Comparison of ENCODE assay signal across 2 cellular contexts in genomic region chr6:43877463-43878126, GRCh38.
A peak's percentile ranks its signal among the peaks of the same experiment; 100 is the strongest.
TF ChIP-seq lines count a peak whose summit lies in the region.

No MANE protein-coding gene starts in this region.

TF ChIP-seq in HEK293, 187 proteins besides CTCF, POLR2A, EP300 and RAD21:
- TF ChIP-seq PRDM6 (tag by site-specific recombination; IDR thresholded peaks at IDR 0.05) (no peak), ZNF510 (tag by site-specific recombination; IDR thresholded peaks at IDR 0.05; ENCODE audit: insufficient replicate concordance) (no peak), ZNF155 (tag by site-specific recombination; IDR thresholded peaks at IDR 0.05) (no peak), BCL11B (tag by site-specific recombination; IDR thresholded peaks at IDR 0.05; ENCODE audit: low read depth) (no peak), PRDM10 (tag by site-specific recombination; IDR thresholded peaks at IDR 0.05) (peak; percentile 87), ZNF664 (tag by site-specific recombination; IDR thresholded peaks at IDR 0.05) (peak; percentile 98), ZBTB8A (tag by site-specific recombination; IDR thresholded peaks at IDR 0.05) (peak; percentile 54; the same call in 1 of the 2 replicates), ZNF341 (tag by site-specific recombination; IDR thresholded peaks at IDR 0.05; ENCODE audit: low read depth) (peak; percentile 65), GLI2 (tag by site-specific recombination; IDR thresholded peaks at IDR 0.05; ENCODE audit: borderline replicate concordance, low read depth) (no peak)
- TF ChIP-seq, protein P1, sequence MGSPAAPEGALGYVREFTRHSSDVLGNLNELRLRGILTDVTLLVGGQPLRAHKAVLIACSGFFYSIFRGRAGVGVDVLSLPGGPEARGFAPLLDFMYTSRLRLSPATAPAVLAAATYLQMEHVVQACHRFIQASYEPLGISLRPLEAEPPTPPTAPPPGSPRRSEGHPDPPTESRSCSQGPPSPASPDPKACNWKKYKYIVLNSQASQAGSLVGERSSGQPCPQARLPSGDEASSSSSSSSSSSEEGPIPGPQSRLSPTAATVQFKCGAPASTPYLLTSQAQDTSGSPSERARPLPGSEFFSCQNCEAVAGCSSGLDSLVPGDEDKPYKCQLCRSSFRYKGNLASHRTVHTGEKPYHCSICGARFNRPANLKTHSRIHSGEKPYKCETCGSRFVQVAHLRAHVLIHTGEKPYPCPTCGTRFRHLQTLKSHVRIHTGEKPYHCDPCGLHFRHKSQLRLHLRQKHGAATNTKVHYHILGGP (tag by site-specific recombination; IDR thresholded peaks at IDR 0.05) = no peak

TF ChIP-seq in H1, 55 proteins besides CTCF, POLR2A, EP300 and RAD21:
- TF ChIP-seq SP4 (IDR thresholded peaks at IDR 0.05; ENCODE audit: low read length) (no peak), TAF7 (optimal IDR thresholded peaks at IDR 0.05; ENCODE audit: borderline replicate concordance, low read depth, low read length) (no peak), SIX5 (IDR thresholded peaks at IDR 0.05; ENCODE audit: low read depth, low read length) (no peak), GTF2F1 (IDR thresholded peaks at IDR 0.05; ENCODE audit: borderline replicate concordance, low read depth, low read length) (no peak), RXRA (IDR thresholded peaks at IDR 0.05; ENCODE audit: insufficient read depth, low read depth, low read length) (no peak), SAP30 (IDR thresholded peaks at IDR 0.05; ENCODE audit: insufficient read depth, insufficient replicate concordance, low read length) (no peak), CREB1 (IDR thresholded peaks at IDR 0.05) (no peak), GABPA (IDR thresholded peaks at IDR 0.05; ENCODE audit: borderline replicate concordance, insufficient read depth, low read length) (no peak), EZH2 (IDR thresholded peaks at IDR 0.05; ENCODE audit: low read depth, low read length, severe bottlenecking) (no peak), MAX (IDR thresholded peaks at IDR 0.05) (no peak), SUZ12 (IDR thresholded peaks at IDR 0.05; ENCODE audit: low read length) (no peak), BCL11A (IDR thresholded peaks at IDR 0.05; ENCODE audit: low read depth in 2 of 2, low read length in 2 of 2) (no peak), RBBP5 (IDR thresholded peaks at IDR 0.05; ENCODE audit: borderline replicate concordance, low read depth, low read length) (no peak), CHD2 (IDR thresholded peaks at IDR 0.05; ENCODE audit: low read length) (no peak), JUND (IDR thresholded peaks at IDR 0.05; ENCODE audit: low read length) (no peak), TBP (IDR thresholded peaks at IDR 0.05; ENCODE audit: low read depth, low read length) (no peak), NRF1 (IDR thresholded peaks at IDR 0.05; ENCODE audit: low read depth, low read length) (no peak), FOSL1 (IDR thresholded peaks at IDR 0.05; ENCODE audit: insufficient read depth, low read depth, low read length) (no peak), KDM4A (IDR thresholded peaks at IDR 0.05; ENCODE audit: low read depth, low read length, severe bottlenecking) (no peak), TEAD4 (IDR thresholded peaks at IDR 0.05; ENCODE audit: low read depth, low read length) (no peak)
